ENCODE assay signal across 1 cellular context in the genomic region with DNA sequence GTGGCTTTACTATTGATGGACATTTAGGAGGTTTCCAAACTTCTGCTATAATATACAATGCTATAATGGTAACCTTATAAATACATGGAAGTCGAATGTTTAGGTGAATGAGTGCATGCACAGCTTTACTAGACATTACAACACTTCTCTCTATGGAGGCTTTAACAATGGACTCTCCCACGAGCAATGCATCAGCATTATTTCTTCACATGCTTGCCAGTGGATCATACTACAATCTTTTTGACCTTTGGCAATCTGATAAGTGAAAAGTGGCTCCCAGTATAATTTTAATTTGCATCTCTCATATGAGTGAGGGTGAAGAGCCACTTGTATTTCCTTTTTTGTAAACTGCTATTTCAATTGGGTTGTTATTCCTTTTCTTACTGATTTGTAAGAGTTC.
A peak's percentile ranks its signal among the peaks of the same experiment; 100 is the strongest.
TF ChIP-seq lines count a peak whose summit lies in the region.

No MANE protein-coding gene starts in this region.

TF ChIP-seq in K562, 482 proteins besides CTCF, POLR2A, EP300 and RAD21:
- TF ChIP-seq NFE2 (IDR thresholded peaks at IDR 0.05; ENCODE audit: low read depth) (peak; percentile 64), ZSCAN32 (CRISPR knock-in tag; IDR thresholded peaks at IDR 0.05) (no peak), ZNF431 (CRISPR knock-in tag; IDR thresholded peaks at IDR 0.05) (no peak), ZNF24 (IDR thresholded peaks at IDR 0.05) (0 out of 2 replicates have a peak, but pooled peaks have one; percentile 19), ZNF408 (CRISPR knock-in tag; IDR thresholded peaks at IDR 0.05; ENCODE audit: low read depth) (no peak), ZNF436 (CRISPR knock-in tag; IDR thresholded peaks at IDR 0.05) (no peak)
- TF ChIP-seq, protein P1, sequence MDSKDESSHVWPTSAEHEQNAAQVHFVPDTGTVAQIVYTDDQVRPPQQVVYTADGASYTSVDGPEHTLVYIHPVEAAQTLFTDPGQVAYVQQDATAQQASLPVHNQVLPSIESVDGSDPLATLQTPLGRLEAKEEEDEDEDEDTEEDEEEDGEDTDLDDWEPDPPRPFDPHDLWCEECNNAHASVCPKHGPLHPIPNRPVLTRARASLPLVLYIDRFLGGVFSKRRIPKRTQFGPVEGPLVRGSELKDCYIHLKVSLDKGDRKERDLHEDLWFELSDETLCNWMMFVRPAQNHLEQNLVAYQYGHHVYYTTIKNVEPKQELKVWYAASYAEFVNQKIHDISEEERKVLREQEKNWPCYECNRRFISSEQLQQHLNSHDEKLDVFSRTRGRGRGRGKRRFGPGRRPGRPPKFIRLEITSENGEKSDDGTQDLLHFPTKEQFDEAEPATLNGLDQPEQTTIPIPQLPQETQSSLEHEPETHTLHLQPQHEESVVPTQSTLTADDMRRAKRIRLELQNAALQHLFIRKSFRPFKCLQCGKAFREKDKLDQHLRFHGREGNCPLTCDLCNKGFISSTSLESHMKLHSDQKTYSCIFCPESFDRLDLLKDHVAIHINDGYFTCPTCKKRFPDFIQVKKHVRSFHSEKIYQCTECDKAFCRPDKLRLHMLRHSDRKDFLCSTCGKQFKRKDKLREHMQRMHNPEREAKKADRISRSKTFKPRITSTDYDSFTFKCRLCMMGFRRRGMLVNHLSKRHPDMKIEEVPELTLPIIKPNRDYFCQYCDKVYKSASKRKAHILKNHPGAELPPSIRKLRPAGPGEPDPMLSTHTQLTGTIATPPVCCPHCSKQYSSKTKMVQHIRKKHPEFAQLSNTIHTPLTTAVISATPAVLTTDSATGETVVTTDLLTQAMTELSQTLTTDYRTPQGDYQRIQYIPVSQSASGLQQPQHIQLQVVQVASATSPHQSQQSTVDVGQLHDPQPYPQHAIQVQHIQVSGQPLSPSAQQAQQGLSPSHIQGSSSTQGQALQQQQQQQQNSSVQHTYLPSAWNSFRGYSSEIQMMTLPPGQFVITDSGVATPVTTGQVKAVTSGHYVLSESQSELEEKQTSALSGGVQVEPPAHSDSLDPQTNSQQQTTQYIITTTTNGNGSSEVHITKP (IDR thresholded peaks at IDR 0.05; ENCODE audit: partially characterized antibody), result peak; percentile 26
